10 cellular contexts compared by ENCODE assay signal in the genomic region with DNA sequence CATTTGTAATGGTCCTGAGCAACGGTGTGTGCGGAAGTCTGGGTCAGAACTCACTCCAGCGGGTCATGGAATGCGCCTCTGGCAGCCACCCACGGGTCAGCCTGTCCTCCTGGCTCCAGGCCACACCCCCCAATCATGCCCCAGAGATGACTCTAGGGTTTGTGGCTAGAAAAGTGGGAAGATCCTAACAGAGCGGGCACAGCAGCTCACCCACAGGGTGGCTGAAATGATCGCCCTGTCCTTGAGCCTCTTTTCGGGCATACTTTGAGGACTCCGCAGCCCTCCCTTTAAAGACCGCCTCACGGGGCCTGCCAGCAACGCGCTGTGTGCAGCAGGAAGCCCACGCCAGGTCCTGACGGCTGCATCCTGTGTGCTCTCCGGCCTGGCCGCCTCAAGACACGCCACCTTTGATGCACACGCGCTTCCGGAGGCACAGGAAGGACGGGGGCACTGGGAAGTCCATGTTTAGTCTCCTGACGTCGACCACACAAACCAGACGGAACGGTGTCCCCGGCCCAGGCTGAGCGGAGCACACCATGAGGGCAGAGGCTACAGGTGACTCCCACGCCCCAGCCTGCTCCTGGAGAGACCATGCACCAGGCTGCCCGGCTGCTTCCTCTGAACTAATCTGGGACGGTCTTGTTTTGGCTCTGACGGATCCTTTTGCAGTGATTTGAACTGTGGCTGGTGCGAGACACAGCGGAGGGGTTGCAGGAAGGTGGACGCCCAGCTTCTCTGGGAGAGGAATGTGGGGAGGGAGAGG.
A peak's percentile ranks its signal among the peaks of the same experiment; 100 is the strongest.
DNase-seq lines count a peak whose midpoint lies in the region; ATAC-seq lines count a peak whose summit lies in the region.
"Had no signal": no experiment of that assay in that cellular context is flagged by ENCODE, and none has a peak within 500 bp of the region (broad histone marks: within the 10 kb centered on the region; RNA-seq: fewer than 3 reads in every experiment).

No MANE protein-coding gene starts in this region.

- intact Hi-C loops in CD4-positive, alpha-beta memory T cell (cut with micrococcal nuclease) = no loop called here

- no peak overlapping the region for H3K9ac ChIP-seq in duodenal mucosa (ENCODE audit: low read depth in 1 of 2, low read length in 2 of 2)
- peak overlapping the region; percentile 72 for H3K9ac ChIP-seq in neuronal stem cell (ENCODE audit: low read depth, low read length, poor library complexity)

- DNase-seq in CD4-positive, alpha-beta memory T cell = peak in 1 of 5 donors; percentile 12
- DNase-seq in RPMI7951 (ENCODE audit: low read depth) (peak; percentile 35), neuronal stem cell (ENCODE audit: low spot score) (no peak), HPDE6-E6E7 (ENCODE audit: extremely low spot score) (no peak), NOMO-1 treated with DMSO at 0.1 percent for 48 hours (lab: John Stamatoyannopoulos, UW; ENCODE audit: unreplicated experiment) (no peak)
- no peak for DNase-seq in activated effector memory CD4-positive, alpha-beta T cell treated with Interleukin-2 at 50 U/mL for 16 hours
- DNase-seq: NCI-H2081 had no signal

- CTCF ChIA-PET in CD4-positive, alpha-beta memory T cell (lab: Charles Lee; ENCODE audit: partially characterized antibody) = no interaction called here

- no peak overlapping the region for H3K4me3 ChIP-seq in CD4-positive, alpha-beta memory T cell (ENCODE audit: low read length in 2 of 2)
- H3K4me3 ChIP-seq in duodenal mucosa (ENCODE audit: low read depth in 1 of 2, low read length in 2 of 2) (no peak overlapping the region), neuronal stem cell (ENCODE audit: low read length in 2 of 2) (no peak overlapping the region)

- peak overlapping the region; percentile 56 for H2AK5ac ChIP-seq in neuronal stem cell (ENCODE audit: low read depth, low read length)

- H3K79me1 ChIP-seq in neuronal stem cell (ENCODE audit: low read depth, low read length) = peaks cover 4% of the 10 kb centered on the region

- H2BK120ac ChIP-seq in neuronal stem cell (ENCODE audit: low read depth, low read length) = no peak overlapping the region

- no peak overlapping the region for H4K91ac ChIP-seq in neuronal stem cell (ENCODE audit: low read depth, low read length, poor library complexity)

- H3K36me3 Mint-ChIP-seq in CD4-positive, alpha-beta memory T cell = no peaks in the 10 kb centered on the region

- H4K8ac ChIP-seq in neuronal stem cell (ENCODE audit: low read depth, low read length) = no peak overlapping the region

- no peaks in the 10 kb centered on the region for H3K36me3 ChIP-seq in CD4-positive, alpha-beta memory T cell (ENCODE audit: insufficient read depth, low read length)
- peaks cover 12 to 45% of the 10 kb centered on the region in 2 donors for H3K36me3 ChIP-seq in duodenal mucosa (ENCODE audit: control insufficient read depth in 1 of 2, insufficient read depth in 2 of 2, low read length in 2 of 2)
- H3K36me3 ChIP-seq in neuronal stem cell (replicated peaks in 1 of 2; ENCODE audit: control insufficient read depth in 2 of 2, insufficient read depth in 2 of 2, low read length in 2 of 2) = peaks cover 29 to 98% of the 10 kb centered on the region in 2 donors

- peak overlapping the region; percentile 77 for H2BK5ac ChIP-seq in neuronal stem cell (ENCODE audit: low read length)

- no peak overlapping the region for H3K4me2 ChIP-seq in neuronal stem cell (ENCODE audit: insufficient read depth, low read length, poor library complexity, severe bottlenecking)

- H2BK12ac ChIP-seq in neuronal stem cell (ENCODE audit: low read length) = peak overlapping the region; percentile 36

- H3K27ac Mint-ChIP-seq in CD4-positive, alpha-beta memory T cell = peak overlapping the region in 2 of 7 donors; percentile 42 to 46
- H3K27ac Mint-ChIP-seq: dendritic cell treated with granulocyte-macrophage colony-stimulating factor and Interleukin-4, amounts not matched to agents 40 ng/mL and 50 ng/mL, for 4 days had no signal

- no peaks in the 10 kb centered on the region for H3K27me3 ChIP-seq in CD4-positive, alpha-beta memory T cell (ENCODE audit: insufficient read depth, low read length)
- no peaks in the 10 kb centered on the region for H3K27me3 ChIP-seq in duodenal mucosa (ENCODE audit: control insufficient read depth in 1 of 2, insufficient read depth in 2 of 2, low read length in 2 of 2)
- H3K27me3 ChIP-seq in neuronal stem cell (ENCODE audit: control insufficient read depth in 3 of 3, insufficient read depth in 3 of 3, low read depth in 1 of 3, low read length in 3 of 3) = no peaks in the 10 kb centered on the region

- H3K23ac ChIP-seq in neuronal stem cell (ENCODE audit: low read depth, low read length, poor library complexity) = peak overlapping the region; percentile 57

- no peaks in the 10 kb centered on the region for H3K9me3 ChIP-seq in CD4-positive, alpha-beta memory T cell (ENCODE audit: control insufficient read depth in 1 of 2, low read length in 2 of 2)
- H3K9me3 ChIP-seq in duodenal mucosa (ENCODE audit: control insufficient read depth in 1 of 2, low read length in 2 of 2) (no peaks in the 10 kb centered on the region), neuronal stem cell (replicated peaks in 1 of 2; ENCODE audit: control insufficient read depth in 2 of 2, insufficient read depth in 1 of 2, low read depth in 1 of 2, low read length in 2 of 2) (no peaks in the 10 kb centered on the region)

- H3K18ac ChIP-seq in neuronal stem cell (ENCODE audit: low read length) = peak overlapping the region; percentile 59

- POLR2A ChIA-PET in CD4-positive, alpha-beta memory T cell (lab: Charles Lee; ENCODE audit: partially characterized antibody) = no interaction called here

- no peaks in the 10 kb centered on the region for H3K27me3 Mint-ChIP-seq in CD4-positive, alpha-beta memory T cell

- H3K14ac ChIP-seq in neuronal stem cell (ENCODE audit: low read length) = peak overlapping the region; percentile 86

- ATAC-seq in GM18502 (IDR thresholded peaks at IDR 0.05; ENCODE audit: poor library complexity, unreplicated experiment) = no peak

- peaks cover 4 to 13% (median 9%) of the 10 kb centered on the region in 4 donors for H3K4me1 Mint-ChIP-seq in CD4-positive, alpha-beta memory T cell

- no peak overlapping the region for H3K4ac ChIP-seq in neuronal stem cell (ENCODE audit: low read length)

- peaks cover 10% of the 10 kb centered on the region for H3K4me1 ChIP-seq in CD4-positive, alpha-beta memory T cell (ENCODE audit: insufficient read depth, low read length)
- no peaks in the 10 kb centered on the region for H3K4me1 ChIP-seq in duodenal mucosa (ENCODE audit: control insufficient read depth in 1 of 2, insufficient read depth in 2 of 2, low read length in 2 of 2)
- peaks cover 0 to 17% of the 10 kb centered on the region in 2 donors for H3K4me1 ChIP-seq in neuronal stem cell (ENCODE audit: control insufficient read depth in 2 of 2, insufficient read depth in 1 of 2, low read depth in 1 of 2, low read length in 2 of 2)

- no peak overlapping the region for H3K27ac ChIP-seq in CD4-positive, alpha-beta memory T cell (ENCODE audit: low read depth, low read length)
- H3K27ac ChIP-seq in duodenal mucosa (ENCODE audit: low read depth, low read length) (peak overlapping the region; percentile 10), neuronal stem cell (replicated peaks; ENCODE audit: low read length) (peak overlapping the region; percentile 46)

- peak overlapping the region in 7 of 8 donors; percentile 4 to 62 (median 20) for H3K4me3 Mint-ChIP-seq in CD4-positive, alpha-beta memory T cell
- H3K4me3 Mint-ChIP-seq: dendritic cell treated with granulocyte-macrophage colony-stimulating factor and Interleukin-4, amounts not matched to agents 40 ng/mL and 50 ng/mL, for 4 days had no signal

- H3K9me3 Mint-ChIP-seq in CD4-positive, alpha-beta memory T cell = no peaks in the 10 kb centered on the region
- H3K9me3 Mint-ChIP-seq: dendritic cell treated with granulocyte-macrophage colony-stimulating factor and Interleukin-4, amounts not matched to agents 40 ng/mL and 50 ng/mL, for 4 days had no signal

- peak overlapping the region; percentile 71 for H2BK15ac ChIP-seq in neuronal stem cell (ENCODE audit: low read length)

- no CpG with 5 or more reads among the region's 35 CpGs for WGBS in neuronal stem cell (ENCODE audit: extremely low coverage in 2 of 2, insufficient read length in 2 of 2, insufficient replicate concordance in 1 of 2), 2 donors

- no peak overlapping the region for H2AFZ ChIP-seq in neuronal stem cell (ENCODE audit: low read length)
